Comparison of ENCODE assay signal across 8 cellular contexts in the genomic region with DNA sequence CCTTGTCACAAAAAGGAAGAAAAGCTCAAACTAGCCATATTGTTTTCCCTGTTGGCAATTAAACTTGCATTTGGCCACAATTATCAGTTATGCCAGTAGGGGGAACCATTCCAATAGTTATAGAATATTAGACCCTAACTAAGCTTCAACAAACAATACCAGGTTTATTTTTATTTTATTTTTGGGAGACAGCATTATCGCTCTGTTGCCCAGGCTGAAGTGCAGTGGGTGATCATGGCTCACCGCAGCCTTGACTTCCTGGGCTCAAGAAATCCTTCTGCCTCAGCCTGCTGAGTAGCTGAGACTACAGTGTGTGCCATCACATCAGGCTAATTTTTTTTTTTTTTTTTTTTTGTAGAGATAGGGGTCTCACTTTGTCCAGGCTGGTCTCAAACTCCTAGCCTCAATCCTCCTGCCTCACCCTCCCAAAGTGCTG.
DNase-seq lines count a peak whose midpoint lies in the region; ATAC-seq and TF ChIP-seq lines count a peak whose summit lies in the region.

No MANE protein-coding gene starts in this region.

- no peaks in the 10 kb centered on the region for H3K27me3 ChIP-seq in GM23338 (ENCODE audit: insufficient read depth)
- no peaks in the 10 kb centered on the region for H3K27me3 ChIP-seq in hepatocyte

- H3K27me3 Mint-ChIP-seq in activated CD8-positive, alpha-beta memory T cell treated with anti-CD3 and anti-CD28 coated beads, Interleukin-2, amount 10 ng/mL, durations not matched to agents 7 days and 5 days = no peaks in the 10 kb centered on the region
- peaks cover 2% of the 10 kb centered on the region for H3K27me3 Mint-ChIP-seq in GM23338 (ENCODE audit: insufficient read depth, low read depth, poor library complexity)
- no peaks in the 10 kb centered on the region for H3K27me3 Mint-ChIP-seq in activated naive CD8-positive, alpha-beta T cell treated with anti-CD3 and anti-CD28 coated beads, Interleukin-2, amount 50 U/mL, for 24 hours
- H3K27me3 Mint-ChIP-seq in stimulated activated naive B cell treated with anti-CD40 and anti-IgM and Interleukin-4, amounts not matched to agents 10 μg/mL and 1 μg/mL and 100 μg/mL, for 72 hours = no peaks in the 10 kb centered on the region

- no peak overlapping the region for H3K4me2 ChIP-seq in GM23338
- no peak overlapping the region for H3K4me2 ChIP-seq in hepatocyte

- no peak overlapping the region for H3K4me3 Mint-ChIP-seq in activated CD8-positive, alpha-beta memory T cell treated with anti-CD3 and anti-CD28 coated beads, Interleukin-2, amount 10 ng/mL, durations not matched to agents 7 days and 5 days
- H3K4me3 Mint-ChIP-seq in GM23338 = no peak overlapping the region
- H3K4me3 Mint-ChIP-seq in activated naive CD8-positive, alpha-beta T cell treated with anti-CD3 and anti-CD28 coated beads, Interleukin-2, amount 50 U/mL, for 24 hours = no peak overlapping the region
- H3K4me3 Mint-ChIP-seq in stimulated activated naive B cell treated with anti-CD40 and anti-IgM and Interleukin-4, amounts not matched to agents 10 μg/mL and 1 μg/mL and 100 μg/mL, for 72 hours = no peak overlapping the region

- H3K79me2 ChIP-seq in GM23338 (replicated peaks; ENCODE audit: insufficient read depth) (no peaks in the 10 kb centered on the region), hepatocyte (no peaks in the 10 kb centered on the region)

- H3K36me3 Mint-ChIP-seq in activated CD8-positive, alpha-beta memory T cell treated with anti-CD3 and anti-CD28 coated beads, Interleukin-2, amount 10 ng/mL, durations not matched to agents 7 days and 5 days = peaks cover 2% of the 10 kb centered on the region
- H3K36me3 Mint-ChIP-seq in GM23338 (ENCODE audit: low read depth) = no peaks in the 10 kb centered on the region
- no peaks in the 10 kb centered on the region for H3K36me3 Mint-ChIP-seq in activated naive CD8-positive, alpha-beta T cell treated with anti-CD3 and anti-CD28 coated beads, Interleukin-2, amount 50 U/mL, for 24 hours (ENCODE audit: low read depth)
- peaks cover 3 to 4% of the 10 kb centered on the region in 2 donors for H3K36me3 Mint-ChIP-seq in stimulated activated naive B cell treated with anti-CD40 and anti-IgM and Interleukin-4, amounts not matched to agents 10 μg/mL and 1 μg/mL and 100 μg/mL, for 72 hours

- H3K9me2 ChIP-seq in GM23338 (ENCODE audit: insufficient read depth) = no peaks in the 10 kb centered on the region
- no peaks in the 10 kb centered on the region for H3K9me2 ChIP-seq in hepatocyte (replicated peaks; ENCODE audit: insufficient read depth)

- H3K9me3 ChIP-seq in hepatocyte (ENCODE audit: low read depth) = no peaks in the 10 kb centered on the region

- peak; percentile 65 for ATAC-seq in activated CD8-positive, alpha-beta memory T cell treated with anti-CD3 and anti-CD28 coated beads, Interleukin-2, amount 10 ng/mL, durations not matched to agents 7 days and 5 days
- ATAC-seq in GM23338 (peak; percentile 34), HG03469 (IDR thresholded peaks at IDR 0.05; ENCODE audit: unreplicated experiment) (no peak)
- ATAC-seq in activated naive CD8-positive, alpha-beta T cell treated with anti-CD3 and anti-CD28 coated beads, Interleukin-2, amount 50 U/mL, for 24 hours = no peak
- peak; percentile 57 to 62 for ATAC-seq in stimulated activated naive B cell treated with anti-CD40 and anti-IgM and Interleukin-4, amounts not matched to agents 10 μg/mL and 1 μg/mL and 100 μg/mL, for 72 hours (replicated peaks)

- H2AFZ ChIP-seq in GM23338 (no peak overlapping the region), hepatocyte (no peak overlapping the region)

- TF ChIP-seq CTCF in GM23338 (conservative IDR thresholded peaks at IDR 0.05; ENCODE audit: low read depth in 2 of 2) (peak; percentile 61 to 93), hepatocyte (IDR thresholded peaks at IDR 0.05; ENCODE audit: poor library complexity) (peak; percentile 71)

- H4K20me1 ChIP-seq in GM23338 (replicated peaks; ENCODE audit: insufficient read depth) (no peaks in the 10 kb centered on the region), hepatocyte (ENCODE audit: insufficient read depth, poor library complexity, severe bottlenecking) (no peaks in the 10 kb centered on the region)

- peaks cover 7% of the 10 kb centered on the region for H3K4me1 Mint-ChIP-seq in activated CD8-positive, alpha-beta memory T cell treated with anti-CD3 and anti-CD28 coated beads, Interleukin-2, amount 10 ng/mL, durations not matched to agents 7 days and 5 days
- H3K4me1 Mint-ChIP-seq in GM23338 = no peaks in the 10 kb centered on the region
- peaks cover 5% of the 10 kb centered on the region for H3K4me1 Mint-ChIP-seq in activated naive CD8-positive, alpha-beta T cell treated with anti-CD3 and anti-CD28 coated beads, Interleukin-2, amount 50 U/mL, for 24 hours
- peaks cover 0 to 7% of the 10 kb centered on the region in 2 donors for H3K4me1 Mint-ChIP-seq in stimulated activated naive B cell treated with anti-CD40 and anti-IgM and Interleukin-4, amounts not matched to agents 10 μg/mL and 1 μg/mL and 100 μg/mL, for 72 hours

- no peaks in the 10 kb centered on the region for H3F3A ChIP-seq in GM23338 (replicated peaks; ENCODE audit: low read depth)

- no peaks in the 10 kb centered on the region for H3K36me3 ChIP-seq in GM23338 (ENCODE audit: insufficient read depth)
- no peaks in the 10 kb centered on the region for H3K36me3 ChIP-seq in hepatocyte (replicated peaks; ENCODE audit: insufficient read depth, low read depth)

- 81% methylated on average over 2 of the region's 2 CpGs for WGBS in hepatocyte (ENCODE audit: low lambda C conversion rate, missing lambda C conversion rate)

- H3K9me3 Mint-ChIP-seq in activated CD8-positive, alpha-beta memory T cell treated with anti-CD3 and anti-CD28 coated beads, Interleukin-2, amount 10 ng/mL, durations not matched to agents 7 days and 5 days (ENCODE audit: low read depth) = no peaks in the 10 kb centered on the region
- H3K9me3 Mint-ChIP-seq in GM23338 = no peaks in the 10 kb centered on the region
- H3K9me3 Mint-ChIP-seq in activated naive CD8-positive, alpha-beta T cell treated with anti-CD3 and anti-CD28 coated beads, Interleukin-2, amount 50 U/mL, for 24 hours = no peaks in the 10 kb centered on the region
- H3K9me3 Mint-ChIP-seq in stimulated activated naive B cell treated with anti-CD40 and anti-IgM and Interleukin-4, amounts not matched to agents 10 μg/mL and 1 μg/mL and 100 μg/mL, for 72 hours = no peaks in the 10 kb centered on the region

- CTCF ChIA-PET in activated CD8-positive, alpha-beta memory T cell treated with anti-CD3 and anti-CD28 coated beads, Interleukin-2, amount 10 ng/mL, durations not matched to agents 7 days and 5 days (lab: Charles Lee) = interaction anchor here (0.7 to 4.6 kb wide), 36 partner anchors 9 to 348 kb away, joined by 3 to 54 read pairs (median 4); a partner anchor contains a TSS

- no peak overlapping the region for H3K27ac ChIP-seq in GM23338 (ENCODE audit: low read depth)
- H3K27ac ChIP-seq in hepatocyte = no peak overlapping the region

- H3K27ac Mint-ChIP-seq in activated CD8-positive, alpha-beta memory T cell treated with anti-CD3 and anti-CD28 coated beads, Interleukin-2, amount 10 ng/mL, durations not matched to agents 7 days and 5 days = no peak overlapping the region
- H3K27ac Mint-ChIP-seq in GM23338 = no peak overlapping the region
- H3K27ac Mint-ChIP-seq in activated naive CD8-positive, alpha-beta T cell treated with anti-CD3 and anti-CD28 coated beads, Interleukin-2, amount 50 U/mL, for 24 hours = no peak overlapping the region
- no peak overlapping the region for H3K27ac Mint-ChIP-seq in stimulated activated naive B cell treated with anti-CD40 and anti-IgM and Interleukin-4, amounts not matched to agents 10 μg/mL and 1 μg/mL and 100 μg/mL, for 72 hours

- no peak overlapping the region for H3K4me3 ChIP-seq in GM23338
- H3K4me3 ChIP-seq in hepatocyte = no peak overlapping the region

- H3K4me1 ChIP-seq in GM23338 (ENCODE audit: insufficient read depth) (no peaks in the 10 kb centered on the region), hepatocyte (ENCODE audit: insufficient read depth) (no peaks in the 10 kb centered on the region)

- DNase-seq in activated CD8-positive, alpha-beta memory T cell treated with anti-CD3 and anti-CD28 coated beads, Interleukin-2, amount 10 ng/mL, durations not matched to agents 7 days and 5 days = no peak
- DNase-seq in activated CD8-positive, alpha-beta memory T cell treated with anti-CD3 and anti-CD28 coated beads, Interleukin-2, amount 50 U/mL, for 48 hours = no peak
- peak; percentile 70 for DNase-seq in GM23338 (ENCODE audit: low spot score)
- peak; percentile 57 for DNase-seq in NCI-H2227 (lab: John Stamatoyannopoulos, UW; ENCODE audit: unreplicated experiment)
- DNase-seq in activated naive CD8-positive, alpha-beta T cell treated with anti-CD3 and anti-CD28 coated beads, Interleukin-2, amount 50 U/mL, for 24 hours = peak; percentile 16
- peak; percentile 66 for DNase-seq in hepatocyte (ENCODE audit: low spot score)
- no peak for DNase-seq in stimulated activated naive B cell treated with anti-CD40 and anti-IgM and Interleukin-4, amounts not matched to agents 10 μg/mL and 1 μg/mL and 100 μg/mL, for 72 hours

Comparison
In these comparisons a context has a peak if more than half of its experiments do, and no peak if none do; other contexts are left out.
1. ATAC-seq: peak in activated CD8-positive, alpha-beta memory T cell treated with anti-CD3 and anti-CD28 coated beads, Interleukin-2, amount 10 ng/mL, durations not matched to agents 7 days and 5 days (single experiment), GM23338 (single experiment) and stimulated activated naive B cell treated with anti-CD40 and anti-IgM and Interleukin-4, amounts not matched to agents 10 μg/mL and 1 μg/mL and 100 μg/mL, for 72 hours (2 of 2); none in activated naive CD8-positive, alpha-beta T cell treated with anti-CD3 and anti-CD28 coated beads, Interleukin-2, amount 50 U/mL, for 24 hours (single experiment) and HG03469 (single experiment).
2. DNase-seq: peak in GM23338 (single experiment), NCI-H2227 (single experiment), activated naive CD8-positive, alpha-beta T cell treated with anti-CD3 and anti-CD28 coated beads, Interleukin-2, amount 50 U/mL, for 24 hours (single experiment) and hepatocyte (single experiment); none in activated CD8-positive, alpha-beta memory T cell treated with anti-CD3 and anti-CD28 coated beads, Interleukin-2, amount 10 ng/mL, durations not matched to agents 7 days and 5 days (single experiment), activated CD8-positive, alpha-beta memory T cell treated with anti-CD3 and anti-CD28 coated beads, Interleukin-2, amount 50 U/mL, for 48 hours (single experiment) and stimulated activated naive B cell treated with anti-CD40 and anti-IgM and Interleukin-4, amounts not matched to agents 10 μg/mL and 1 μg/mL and 100 μg/mL, for 72 hours (single experiment).